In genomic region chr11:122105009-122105828, GRCh38 we compare ENCODE assay signal across 16 cellular contexts. TPM values are rescaled to one million over a fixed set of nuclear protein-coding genes. Genes with fewer than 3 reads are reported as not detected.
DNase-seq lines count a peak whose midpoint lies in the region; TF ChIP-seq lines count a peak whose summit lies in the region.
"Had no signal": no experiment of that assay in that cellular context is flagged by ENCODE, and none has a peak within 500 bp of the region (broad histone marks: within the 10 kb centered on the region; RNA-seq: fewer than 3 reads in every experiment).

No MANE protein-coding gene starts in this region.

- intact Hi-C loops in dorsolateral prefrontal cortex (cut with DNase I), result loop anchor here (2.0 to 5.0 kb wide), 3 partner anchors 52 to 337 kb away; no protein-coding TSS in a partner anchor
- intact Hi-C loops in posterior vena cava (cut with DNase I), result loop anchor here (5.0 to 10.0 kb wide), 3 partner anchors 80 to 1793 kb away; no protein-coding TSS in a partner anchor

- H3K27me3 ChIP-seq in dorsolateral prefrontal cortex, result no peaks in the 10 kb centered on the region
- H3K27me3 ChIP-seq: colonic mucosa had no signal

- TF ChIP-seq CTCF in dorsolateral prefrontal cortex (IDR thresholded peaks at IDR 0.05 in 54 of 56, conservative IDR thresholded peaks at IDR 0.05 in 2 of 56; ENCODE audit: low read depth in 1 of 56, partially characterized antibody in 56 of 56), result no peak

- peak overlapping the region in 19 of 59 donors; percentile 1 to 91 (median 22) for H3K4me3 ChIP-seq in dorsolateral prefrontal cortex
- H3K4me3 ChIP-seq: colonic mucosa, HAP-1, stomach had no signal

- H3K27ac ChIP-seq in dorsolateral prefrontal cortex, result peak overlapping the region in 51 of 59 donors; percentile 2 to 99 (median 97)
- H3K27ac ChIP-seq: colonic mucosa had no signal

- DNase-seq in ELR (ENCODE audit: low read depth) (peak; percentile 62), NCI-H2227 (lab: John Stamatoyannopoulos, UW; ENCODE audit: unreplicated experiment) (peak; percentile 53), dorsolateral prefrontal cortex (peak in 5 of 10 donors; percentile 19 to 60 (median 47)), nucleus accumbens (lab: John Stamatoyannopoulos, UW) (peak in 30 of 56 donors; percentile 7 to 72 (median 43)), NCI-H1436 (lab: John Stamatoyannopoulos, UW) (no peak), posterior vena cava (ENCODE audit: low spot score) (no peak), amniotic stem cell (lab: John Stamatoyannopoulos, UW) (no peak)
- no peak for DNase-seq in stimulated activated CD4-positive, alpha-beta T cell treated with anti-CD3 and anti-CD28 coated beads, Interleukin-4, amount 100 ng/mL, for 4 hours
- DNase-seq: activated CD8-positive, alpha-beta memory T cell treated with anti-CD3 and anti-CD28 coated beads, Interleukin-2, amount 50 U/mL, for 4 hours; CD4-positive, CD25-positive, alpha-beta regulatory T cell; colonic mucosa; GF-D8; NCI-H146; NCI-H82; stomach had no signal

RNA-seq across cellular contexts. Expression of gene BLID, which starts 10.8 kb away (rescaled TPM):
- total RNA-seq in dorsolateral prefrontal cortex (10 to 100 TPM in 2 of 120 experiments, 1 to 10 TPM in 117, under 1 TPM in 1; 0.85 to 16.2 (median 3.6) TPM), posterior vena cava (1 to 10 TPM; 2.9 to 4.1 TPM)
- total RNA-seq: CD4-positive, CD25-positive, alpha-beta regulatory T cell; colonic mucosa had no signal

Comparison
In these comparisons a context has a peak if more than half of its experiments do, and no peak if none do; other contexts are left out.
1. DNase-seq: peak in ELR (single experiment), NCI-H2227 (single experiment) and nucleus accumbens (30 of 56); none in NCI-H1436 (single experiment), posterior vena cava (single experiment), stimulated activated CD4-positive, alpha-beta T cell treated with anti-CD3 and anti-CD28 coated beads, Interleukin-4, amount 100 ng/mL, for 4 hours (0 of 2) and amniotic stem cell (single experiment).